ENCODE assay signal across 8 cellular contexts in genomic region chr17:49515196-49515770, GRCh38. TPM values are rescaled to one million over a fixed set of nuclear protein-coding genes. Genes with fewer than 3 reads are reported as not detected.
DNase-seq lines count a peak whose midpoint lies in the region; ATAC-seq, FAIRE-seq and TF ChIP-seq lines count a peak whose summit lies in the region.

No MANE protein-coding gene starts in this region.

- 0 out of 3 replicates have a peak, but pooled peaks cover 6% of the 10 kb centered on the region for H3K4me1 ChIP-seq in A549
- peaks cover 8% of the 10 kb centered on the region; the same call in 1 of the 2 replicates for H3K4me1 ChIP-seq in PC-9 (replicated peaks; ENCODE audit: insufficient read depth)
- H3K4me1 ChIP-seq in endothelial cell of umbilical vein (ENCODE audit: control insufficient read depth, extremely low read depth, insufficient read depth, low read length), result no peaks in the 10 kb centered on the region
- H3K4me1 ChIP-seq in upper lobe of right lung, result peaks cover 18% of the 10 kb centered on the region

- TF ChIP-seq RAD21 in A549 (conservative IDR thresholded peaks at IDR 0.05 in 1 of 2, IDR thresholded peaks at IDR 0.05 in 1 of 2), result no peak

- FAIRE-seq in A549 (lab: Jason Lieb, UNC) (no peak), endothelial cell of umbilical vein (lab: Jason Lieb, UNC) (no peak)

- H3K9ac ChIP-seq in endothelial cell of umbilical vein (replicated peaks; ENCODE audit: extremely low read depth, insufficient read depth, low read length), result no peak overlapping the region

- no peaks in the 10 kb centered on the region for H3K79me2 ChIP-seq in PC-9 (ENCODE audit: low read depth)
- H3K79me2 ChIP-seq in endothelial cell of umbilical vein (ENCODE audit: control insufficient read depth, insufficient read depth, low read length), result no peaks in the 10 kb centered on the region

- H3K4me2 ChIP-seq in A549, result 0 out of 3 replicates have a peak overlapping the region, but pooled peaks have one; percentile 20
- H3K4me2 ChIP-seq in PC-9, result peak overlapping the region; percentile 45
- no peak overlapping the region for H3K4me2 ChIP-seq in endothelial cell of umbilical vein (ENCODE audit: insufficient read depth, low read length)

- BruUV-seq in PC-9 (replicated peaks; lab: Mats Ljungman, UMichigan) (no TSS peak), endothelial cell of umbilical vein (replicated peaks; lab: Mats Ljungman, UMichigan) (no TSS peak)

- no peaks in the 10 kb centered on the region for H3K9me2 ChIP-seq in PC-9 (ENCODE audit: insufficient read depth)

- no peak for TF ChIP-seq CTCF in A549 (IDR thresholded peaks at IDR 0.05)
- no peak for TF ChIP-seq CTCF in PC-9 (conservative IDR thresholded peaks at IDR 0.05)
- TF ChIP-seq CTCF in endothelial cell of umbilical vein (IDR thresholded peaks at IDR 0.05; ENCODE audit: extremely low read depth in 1 of 2, insufficient read depth in 1 of 2, low read depth in 1 of 2, low read length in 2 of 2), result no peak
- TF ChIP-seq CTCF in upper lobe of right lung (IDR thresholded peaks at IDR 0.05), result peak; percentile 22

- no peaks in the 10 kb centered on the region for H3K9me1 ChIP-seq in endothelial cell of umbilical vein (replicated peaks; ENCODE audit: control insufficient read depth, extremely low read depth, insufficient read depth, low read length)

- DNase-seq in A549 (ENCODE audit: low read depth in 1 of 2, low spot score in 1 of 2) (peak; percentile 49 to 68), PC-9 (peak; percentile 65 to 81), endothelial cell of umbilical vein (ENCODE audit: low read depth, low spot score) (no peak), midbrain (lab: John Stamatoyannopoulos, UW) (peak; percentile 81), upper lobe of right lung (peak; percentile 85), NCI-H2107 (lab: John Stamatoyannopoulos, UW) (no peak)

- TF ChIP-seq EP300 in A549 (IDR thresholded peaks at IDR 0.05), result no peak

- no peak overlapping the region for H2AFZ ChIP-seq in PC-9
- peak overlapping the region; percentile 47 for H2AFZ ChIP-seq in endothelial cell of umbilical vein (ENCODE audit: low read depth, low read length)

- 49% methylated on average over 5 of the region's 8 CpGs for WGBS in A549 (ENCODE audit: missing lambda C conversion rate)

- intact Hi-C loops in PC-9 (cut with micrococcal nuclease; ENCODE audit: unreplicated experiment), result no loop called here
- intact Hi-C loops in endothelial cell of umbilical vein (cut with micrococcal nuclease), result no loop called here
- intact Hi-C loops in upper lobe of right lung (cut with DNase I), result no loop called here

- ATAC-seq in A549, result peak; percentile 63 to 88
- peak; percentile 78 for ATAC-seq in GM18870 (IDR thresholded peaks at IDR 0.05; ENCODE audit: unreplicated experiment)
- ATAC-seq in HG03097 (IDR thresholded peaks at IDR 0.05; ENCODE audit: low FRiP score, unreplicated experiment), result peak; percentile 87
- ATAC-seq in upper lobe of right lung, result peak; percentile 89

- POLR2A ChIA-PET in A549 (lab: Yijun Ruan, JAX) (no interaction called here), PC-9 (lab: Charles Lee; ENCODE audit: unreplicated experiment) (interaction anchor here (0.5 kb wide), 1 partner anchor 537 kb away, joined by 3 read pairs; no protein-coding TSS in a partner anchor), endothelial cell of umbilical vein (lab: Charles Lee) (no interaction called here)

- H3K36me3 ChIP-seq in PC-9 (ENCODE audit: low read depth), result no peaks in the 10 kb centered on the region
- no peaks in the 10 kb centered on the region for H3K36me3 ChIP-seq in endothelial cell of umbilical vein (ENCODE audit: control insufficient read depth in 2 of 2, extremely low read depth in 1 of 2, insufficient read depth in 2 of 2, low read length in 2 of 2)
- no peaks in the 10 kb centered on the region for H3K36me3 ChIP-seq in upper lobe of right lung

- H3K27ac ChIP-seq in A549, result peak overlapping the region; percentile 11 to 76; a peak in 3 of 6 replicates
- H3K27ac ChIP-seq in PC-9, result no peak overlapping the region
- no peak overlapping the region for H3K27ac ChIP-seq in endothelial cell of umbilical vein (ENCODE audit: insufficient read depth, low read depth, low read length)
- peak overlapping the region; percentile 71 for H3K27ac ChIP-seq in upper lobe of right lung

- no peaks in the 10 kb centered on the region for H4K20me1 ChIP-seq in PC-9 (ENCODE audit: insufficient read depth)
- H4K20me1 ChIP-seq in endothelial cell of umbilical vein (replicated peaks; ENCODE audit: control insufficient read depth, extremely low read depth, insufficient read depth, low read length), result no peaks in the 10 kb centered on the region

- peaks cover 11% of the 10 kb centered on the region; the same call in 1 of the 2 replicates for H3F3A ChIP-seq in PC-9 (ENCODE audit: insufficient read depth, low read depth)

- H3K27me3 ChIP-seq in PC-9 (ENCODE audit: insufficient read depth, low read depth), result no peaks in the 10 kb centered on the region
- peaks cover 0 to 3% of the 10 kb centered on the region in 2 experiments for H3K27me3 ChIP-seq in endothelial cell of umbilical vein (ENCODE audit: control insufficient read depth in 2 of 2, insufficient read depth in 2 of 2, low read length in 2 of 2)
- no peaks in the 10 kb centered on the region for H3K27me3 ChIP-seq in upper lobe of right lung

- dilution Hi-C loops in endothelial cell of umbilical vein (cut with MboI; ENCODE audit: extremely low pct_ligation_motif_present, low sequenced_read_pairs), result no loop called here

- H3K9me3 ChIP-seq in A549 (no peaks in the 10 kb centered on the region), PC-9 (ENCODE audit: insufficient read depth, low read depth) (no peaks in the 10 kb centered on the region), endothelial cell of umbilical vein (replicated peaks; ENCODE audit: control insufficient read depth, insufficient read depth, low read length) (no peaks in the 10 kb centered on the region), upper lobe of right lung (no peaks in the 10 kb centered on the region)

- CTCF ChIA-PET in A549 (lab: Yijun Ruan, JAX), result interaction anchor here (1.0 to 15.6 kb wide), 11 partner anchors 11 to 199 kb away, joined by 3 to 214 read pairs (median 7); partner anchors contain the start of genes NGFR and NXPH3
- CTCF ChIA-PET in PC-9 (lab: Charles Lee), result interaction anchor here (0.6 to 1.0 kb wide), 4 partner anchors 53 to 635 kb away, joined by 3 to 5 read pairs (median 3); partner anchors contain the start of genes PHB1 and PPP1R9B
- CTCF ChIA-PET in endothelial cell of umbilical vein (lab: Charles Lee), result interaction anchor here (1.8 to 2.0 kb wide), 3 partner anchors 40 to 42 kb away, joined by 5 to 8 read pairs (median 5); no protein-coding TSS in a partner anchor

- no peak overlapping the region for H3K4me3 ChIP-seq in A549
- no peak overlapping the region for H3K4me3 ChIP-seq in PC-9
- H3K4me3 ChIP-seq in endothelial cell of umbilical vein (replicated peaks in 1 of 3; ENCODE audit: insufficient read depth in 1 of 3, low read depth in 1 of 3, low read length in 3 of 3), result no peak overlapping the region
- H3K4me3 ChIP-seq in upper lobe of right lung, result no peak overlapping the region

- TF ChIP-seq POLR2A in A549 (IDR thresholded peaks at IDR 0.05; ENCODE audit: low read length) (no peak), endothelial cell of umbilical vein (IDR thresholded peaks at IDR 0.05; ENCODE audit: low read depth, low read length) (no peak)

TF ChIP-seq in A549, 52 proteins besides CTCF, POLR2A, EP300 and RAD21 (continues in another document):
- TF ChIP-seq GATA3 (IDR thresholded peaks at IDR 0.05; ENCODE audit: borderline replicate concordance) (no peak), HES2 (IDR thresholded peaks at IDR 0.05) (no peak), ZC3H11A (IDR thresholded peaks at IDR 0.05) (no peak), TFCP2L1 (CRISPR knock-in tag; IDR thresholded peaks at IDR 0.05) (no peak), RNF2 (IDR thresholded peaks at IDR 0.05; ENCODE audit: borderline replicate concordance, low read depth) (no peak)

TF ChIP-seq in endothelial cell of umbilical vein, 7 proteins besides CTCF, POLR2A, EP300 and RAD21:
- no peak for TF ChIP-seq GATA2 (IDR thresholded peaks at IDR 0.05; ENCODE audit: insufficient read depth, insufficient read length, low read depth, low read length)
- no peak for TF ChIP-seq FOS (IDR thresholded peaks at IDR 0.05; ENCODE audit: borderline replicate concordance, insufficient read depth, low read length)

RNA-seq across cellular contexts. Expression of gene NGFR, which starts 20.2 kb away (rescaled TPM):
- polyA plus RNA-seq in A549 (2011; rRNA removed) (0.09 and 0.18 TPM in 2 replicates), A549 (2017; fragmentation: RNase III; extraction: RNeasy Plus Mini Kit Qiagen cat#74134 plus additional on column Dnase treatment) (0.12 to 0.14 TPM (median 0.13 TPM) in 3 replicates), endothelial cell of umbilical vein (not detected in 2 replicates)
- polyA plus RNA-seq in A549 (2012; cell fraction: cytosol; rRNA removed), result 0.19 and 0.21 TPM in 2 replicates
- polyA plus RNA-seq in A549 (2012; cell fraction: nucleus; rRNA removed), result 0.20 and 0.21 TPM in 2 replicates
- polyA minus RNA-seq in A549 (2011; rRNA and poly(A)+ RNA removed), result not detected in 2 replicates
- total RNA-seq in PC-9 (2021) (0.11 TPM in 1 of 2 replicates, not detected in the other), endothelial cell of umbilical vein (not detected in 2 replicates), upper lobe of right lung (0.78 TPM)
- not detected in 2 replicates for polyA plus RNA-seq in endothelial cell of umbilical vein (2011; cell fraction: cytosol; rRNA removed)
- polyA plus RNA-seq in endothelial cell of umbilical vein (2011; cell fraction: nucleus; rRNA removed), result 0.06 TPM in 1 of 2 replicates, not detected in the other
- not detected in 2 replicates for polyA plus RNA-seq in endothelial cell of umbilical vein (2012)
- not detected in 2 replicates for polyA minus RNA-seq in endothelial cell of umbilical vein
- polyA minus RNA-seq in endothelial cell of umbilical vein (2011; cell fraction: cytosol; rRNA and poly(A)+ RNA removed), result not detected
- polyA minus RNA-seq in endothelial cell of umbilical vein (2011; cell fraction: nucleus; rRNA and poly(A)+ RNA removed), result not detected in 2 replicates

Comparison
In these comparisons a context has a peak if more than half of its experiments do, and no peak if none do; other contexts are left out.
1. DNase-seq: peak in A549 (2 of 2), PC-9 (2 of 2), midbrain (single experiment) and upper lobe of right lung (single experiment); none in endothelial cell of umbilical vein (single experiment) and NCI-H2107 (single experiment).
2. H3K27ac ChIP-seq: peak in A549 (2 of 2) and upper lobe of right lung (single experiment); none in PC-9 (single experiment) and endothelial cell of umbilical vein (single experiment).
3. Peak in every context shown above with its lines, with median percentiles within 50 percentile points of each other: ATAC-seq.